ENCODE assay signal across 14 cellular contexts in genomic region chrX:7617994-7618393, GRCh38.
A peak's percentile ranks its signal among the peaks of the same experiment; 100 is the strongest.
DNase-seq lines count a peak whose midpoint lies in the region; ATAC-seq and TF ChIP-seq lines count a peak whose summit lies in the region.
"Had no signal": no experiment of that assay in that cellular context is flagged by ENCODE, and none has a peak within 500 bp of the region (broad histone marks: within the 10 kb centered on the region; RNA-seq: fewer than 3 reads in every experiment).

No MANE protein-coding gene starts in this region.

- H3K27ac ChIP-seq in DND-41 (ENCODE audit: low read length) (peak overlapping the region; percentile 71), MM.1S (ENCODE audit: low read length) (peak overlapping the region; percentile 46; the same call in 1 of the 2 replicates)

- no peaks in the 10 kb centered on the region for H3K9me3 ChIP-seq in DND-41 (ENCODE audit: insufficient read depth, low read length, severe bottlenecking)
- H3K9me3 ChIP-seq in MM.1S (replicated peaks; ENCODE audit: insufficient read depth, low read length) = no peaks in the 10 kb centered on the region
- H3K9me3 ChIP-seq: HAP-1 had no signal

- H4K20me1 ChIP-seq in DND-41 (ENCODE audit: insufficient read depth, low read length) (no peaks in the 10 kb centered on the region), MM.1S (ENCODE audit: insufficient read depth, low read length) (no peaks in the 10 kb centered on the region)

- H3K9ac ChIP-seq in DND-41 (ENCODE audit: low read depth, low read length) (0 out of 2 replicates have a peak overlapping the region, but pooled peaks have one; percentile 23), MM.1S (ENCODE audit: low read length) (no peak overlapping the region)

- H3K36me3 ChIP-seq in DND-41 (ENCODE audit: insufficient read depth, low read length) (no peaks in the 10 kb centered on the region), MM.1S (replicated peaks; ENCODE audit: insufficient read depth, low read length) (no peaks in the 10 kb centered on the region)
- H3K36me3 ChIP-seq: HAP-1 had no signal

- no peaks in the 10 kb centered on the region for H3K9me2 ChIP-seq in MM.1S (replicated peaks; ENCODE audit: insufficient read depth, low read length)

- no peaks in the 10 kb centered on the region for H3K79me2 ChIP-seq in DND-41 (ENCODE audit: insufficient read depth, low read length)
- H3K79me2 ChIP-seq in MM.1S (ENCODE audit: low read length) = no peaks in the 10 kb centered on the region

- DNase-seq in DND-41 (peak; percentile 61), MM.1S (peak; percentile 75), UCSD-AML1 (lab: John Stamatoyannopoulos, UW; ENCODE audit: unreplicated experiment) (no peak)
- DNase-seq in stimulated activated CD4-positive, alpha-beta T cell treated with anti-CD3 and anti-CD28 coated beads, Interleukin-2, amount 100 ng/mL, for 48 hours = no peak
- DNase-seq in stimulated activated CD4-positive, alpha-beta T cell treated with anti-CD3 and anti-CD28 coated beads, Interleukin-2, amount 100 ng/mL, for 24 hours = no peak
- DNase-seq: CD4-positive, alpha-beta T cell; CD8-positive, alpha-beta memory T cell; DMS 273 treated with DMSO at 0.1 percent for 48 hours; DMS79; GOT3; HFFc6 had no signal

- H3K4me3 ChIP-seq in DND-41 (ENCODE audit: low read depth in 1 of 2, low read length in 2 of 2) (no peak overlapping the region), MM.1S (ENCODE audit: low read length) (no peak overlapping the region)
- H3K4me3 ChIP-seq: HAP-1 had no signal

- peaks cover 28% of the 10 kb centered on the region for H3K4me1 ChIP-seq in DND-41 (ENCODE audit: insufficient read depth, low read length)
- peaks cover 45% of the 10 kb centered on the region for H3K4me1 ChIP-seq in MM.1S (ENCODE audit: low read length)
- H3K4me1 ChIP-seq: HAP-1 had no signal

- peak overlapping the region; percentile 34 for H3K4me2 ChIP-seq in DND-41 (ENCODE audit: insufficient read depth, low read length)
- peak overlapping the region; percentile 57; the same call in 1 of the 2 replicates for H3K4me2 ChIP-seq in MM.1S (ENCODE audit: low read depth, low read length)

- 0 out of 2 replicates have a peak, but pooled peaks cover 6% of the 10 kb centered on the region for H3F3A ChIP-seq in MM.1S (ENCODE audit: insufficient read depth, low read length)

- TF ChIP-seq CTCF in DND-41 (IDR thresholded peaks at IDR 0.05; ENCODE audit: borderline replicate concordance, extremely low read depth, low read length, poor library complexity, severe bottlenecking) (no peak), MM.1S (IDR thresholded peaks at IDR 0.05; ENCODE audit: low read length) (no peak)

- no peaks in the 10 kb centered on the region for H3K27me3 ChIP-seq in DND-41 (ENCODE audit: insufficient read depth, low read length, poor library complexity)
- H3K27me3 ChIP-seq in MM.1S (replicated peaks; ENCODE audit: insufficient read depth, low read length) = no peaks in the 10 kb centered on the region

- H2AFZ ChIP-seq in DND-41 (ENCODE audit: low read depth, low read length) = no peak overlapping the region
- no peak overlapping the region for H2AFZ ChIP-seq in MM.1S (ENCODE audit: low read length)

- ATAC-seq in DND-41 (ENCODE audit: insufficient read depth, low read depth) (peak; percentile 91), HG02588 (IDR thresholded peaks at IDR 0.05; ENCODE audit: unreplicated experiment) (peak; percentile 82), esophagus mucosa (no peak)

Comparison
In these comparisons a context has a peak if more than half of its experiments do, and no peak if none do; other contexts are left out.
1. DNase-seq: peak in DND-41 (single experiment) and MM.1S (single experiment); none in stimulated activated CD4-positive, alpha-beta T cell treated with anti-CD3 and anti-CD28 coated beads, Interleukin-2, amount 100 ng/mL, for 48 hours (0 of 2), stimulated activated CD4-positive, alpha-beta T cell treated with anti-CD3 and anti-CD28 coated beads, Interleukin-2, amount 100 ng/mL, for 24 hours (0 of 2) and UCSD-AML1 (single experiment).